ENCODE assay signal across 16 cellular contexts in genomic region chr22:30340911-30341685, GRCh38. TPM values are rescaled to one million over a fixed set of nuclear protein-coding genes. Genes with fewer than 3 reads are reported as not detected.
DNase-seq lines count a peak whose midpoint lies in the region; ATAC-seq and TF ChIP-seq lines count a peak whose summit lies in the region.
"Had no signal": no experiment of that assay in that cellular context is flagged by ENCODE, and none has a peak within 500 bp of the region (broad histone marks: within the 10 kb centered on the region; RNA-seq: fewer than 3 reads in every experiment).

No MANE protein-coding gene starts in this region.

- TF ChIP-seq CTCF in suprapubic skin (IDR thresholded peaks at IDR 0.05), result no peak

- no peak for TF ChIP-seq POLR2A in suprapubic skin (IDR thresholded peaks at IDR 0.05)

- H3K4me3 ChIP-seq in suprapubic skin, result no peak overlapping the region
- H3K4me3 ChIP-seq: cardiac muscle cell had no signal

- peaks cover 3% of the 10 kb centered on the region for H3K4me1 ChIP-seq in suprapubic skin

- no peaks in the 10 kb centered on the region for H3K9me3 ChIP-seq in suprapubic skin

- DNase-seq in NCI-H2107 treated with DMSO at 0.1 percent for 48 hours (lab: John Stamatoyannopoulos, UW; ENCODE audit: unreplicated experiment) (peak; percentile 17), NCI-H2107 (lab: John Stamatoyannopoulos, UW) (no peak), suprapubic skin (ENCODE audit: low spot score in 2 of 2) (no peak)
- no peak for DNase-seq in activated effector memory CD4-positive, alpha-beta T cell treated with anti-CD3 and anti-CD28 coated beads, Interleukin-2, amount 50 U/mL, for 16 hours
- DNase-seq: 8988T; activated CD4-positive, CD25-positive, alpha-beta regulatory T cell treated with anti-CD3 and anti-CD28 coated beads, Interleukin-2, amount 50 U/mL, for 72 hours; CD8-positive, alpha-beta memory T cell; immature natural killer cell; KG1; NCI-H187 treated with DMSO at 0.1 percent for 48 hours; SW 1271 had no signal

- TF ChIP-seq EP300 in suprapubic skin (IDR thresholded peaks at IDR 0.05), result no peak

- H3K27me3 ChIP-seq in layer of hippocampus (ENCODE audit: control insufficient read depth, insufficient read depth, low read length) (no peaks in the 10 kb centered on the region), suprapubic skin (no peaks in the 10 kb centered on the region)
- H3K27me3 ChIP-seq: cardiac muscle cell had no signal

- no peak for ATAC-seq in HG03025 (IDR thresholded peaks at IDR 0.05; ENCODE audit: low FRiP score, unreplicated experiment)
- no peak for ATAC-seq in HG03354 (IDR thresholded peaks at IDR 0.05; ENCODE audit: poor library complexity, severe bottlenecking, unreplicated experiment)

- H3K27ac ChIP-seq in cingulate gyrus (ENCODE audit: low read depth, low read length) (peak overlapping the region; percentile 70), layer of hippocampus (ENCODE audit: low read depth, low read length) (peak overlapping the region; percentile 64), suprapubic skin (peak overlapping the region; percentile 48)
- H3K27ac ChIP-seq: cardiac muscle cell had no signal

- WGBS in suprapubic skin, result 87% methylated on average over 12 of the region's 16 CpGs

- H3K36me3 ChIP-seq in suprapubic skin, result peaks cover 100% of the 10 kb centered on the region

RNA-seq across cellular contexts. Expression of gene TBC1D10A, which starts 14.4 kb away (rescaled TPM):
- total RNA-seq in suprapubic skin, result 10 to 100 TPM; 38.3 to 49.2 (median 43.0) TPM

RNA-seq across cellular contexts. Expression of gene SF3A1, which starts 15.6 kb away (rescaled TPM):
- 100 to 1,000 TPM; 112 to 208 (median 152) TPM for total RNA-seq in suprapubic skin

RNA-seq across cellular contexts. Expression of gene CCDC157, which starts 15.7 kb away (rescaled TPM):
- total RNA-seq in suprapubic skin, result 1 to 10 TPM; 2.2 to 4.7 (median 3.1) TPM

RNA-seq across cellular contexts. Expression of gene RNF215, which starts 46.1 kb away (rescaled TPM):
- 10 to 100 TPM in 2 of 4 donors, 1 to 10 TPM in 2; 6.3 to 15.5 (median 10.2) TPM for total RNA-seq in suprapubic skin

RNA-seq across cellular contexts. Expression of gene CASTOR1, which starts 51.8 kb away (rescaled TPM):
- total RNA-seq in suprapubic skin, result 10 to 100 TPM; 16.3 to 22.8 (median 20.6) TPM
